23 cellular contexts compared by ENCODE assay signal in the genomic region with DNA sequence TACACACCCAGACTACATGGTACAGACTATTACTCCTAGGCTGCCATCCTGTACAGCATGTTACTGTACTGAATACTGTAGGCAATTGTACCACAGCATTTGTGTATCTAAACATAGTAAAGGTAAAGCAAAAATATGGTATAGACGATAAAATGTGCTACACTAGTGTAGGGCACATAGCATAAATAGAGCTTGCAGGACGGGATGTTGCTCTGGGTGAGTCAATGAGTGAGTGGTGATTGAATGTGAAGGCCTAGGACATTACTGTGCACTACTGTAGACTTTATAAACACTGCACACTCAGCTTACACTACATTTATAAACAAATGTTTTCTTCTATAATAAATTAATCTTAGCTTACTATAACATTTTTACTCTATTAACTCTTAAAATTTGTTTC. TPM values are rescaled to one million over a fixed set of nuclear protein-coding genes. Genes with fewer than 3 reads are reported as not detected.
"Had no signal": no experiment of that assay in that cellular context is flagged by ENCODE, and none has a peak within 500 bp of the region (broad histone marks: within the 10 kb centered on the region; RNA-seq: fewer than 3 reads in every experiment).

No MANE protein-coding gene starts in this region.

- H3K36me3 ChIP-seq: breast epithelium, prostate gland, suprapubic skin had no signal

- H3K36me3 Mint-ChIP-seq: T-cell had no signal

- H3K9me3 ChIP-seq: breast epithelium, prostate gland, suprapubic skin had no signal

- H3K27me3 Mint-ChIP-seq: activated naive CD8-positive, alpha-beta T cell treated with anti-CD3 and anti-CD28 coated beads, Interleukin-2, amount 10 ng/mL, durations not matched to agents 7 days and 5 days; dendritic cell treated with granulocyte-macrophage colony-stimulating factor and Interleukin-4, amounts not matched to agents 40 ng/mL and 50 ng/mL, for 4 days; effector memory CD8-positive, alpha-beta T cell; T-cell had no signal

- DNase-seq: activated CD4-positive, alpha-beta T cell treated with anti-CD3 and anti-CD28 coated beads, Interleukin-2, amount 50 U/mL, for 4 hours; activated CD4-positive, CD25-positive, alpha-beta regulatory T cell treated with anti-CD3 and anti-CD28 coated beads, Interleukin-2, amount 50 U/mL, for 72 hours; activated naive CD4-positive, alpha-beta T cell; activated naive CD8-positive, alpha-beta T cell treated with anti-CD3 and anti-CD28 coated beads, Interleukin-2, amount 10 ng/mL, durations not matched to agents 7 days and 5 days; activated T-cell treated with anti-CD3 and anti-CD28 coated beads for 4 hours; anterior cingulate cortex; cerebellar nuclear complex; effector memory CD8-positive, alpha-beta T cell; glutamatergic neuron; hypothalamus; occipital lobe; right cardiac atrium; stimulated activated naive CD8-positive, alpha-beta T cell treated with anti-CD3 and anti-CD28 coated beads, Interleukin-15, Interleukin-2, amounts not matched to agents 100 U/mL and 50 U/mL, for 24 hours; T-cell; T-helper 9 cell; trophoblast cell had no signal

- H3K9me3 Mint-ChIP-seq: dendritic cell treated with granulocyte-macrophage colony-stimulating factor and Interleukin-4, amounts not matched to agents 40 ng/mL and 50 ng/mL, for 4 days; effector memory CD8-positive, alpha-beta T cell; nephron; T-cell had no signal

- H3K4me3 ChIP-seq: breast epithelium, prostate gland, smooth muscle cell, suprapubic skin had no signal

- H3K4me1 Mint-ChIP-seq: nephron had no signal

- H3K27me3 ChIP-seq: breast epithelium, suprapubic skin had no signal

- H3K27ac ChIP-seq: breast epithelium, prostate gland, suprapubic skin had no signal

- H3K4me3 Mint-ChIP-seq: activated naive CD8-positive, alpha-beta T cell treated with anti-CD3 and anti-CD28 coated beads, Interleukin-2, amount 10 ng/mL, durations not matched to agents 7 days and 5 days; dendritic cell treated with granulocyte-macrophage colony-stimulating factor and Interleukin-4, amounts not matched to agents 40 ng/mL and 50 ng/mL, for 4 days; effector memory CD8-positive, alpha-beta T cell; nephron; T-cell had no signal

- H3K27ac Mint-ChIP-seq: activated naive CD8-positive, alpha-beta T cell treated with anti-CD3 and anti-CD28 coated beads, Interleukin-2, amount 10 ng/mL, durations not matched to agents 7 days and 5 days; dendritic cell treated with granulocyte-macrophage colony-stimulating factor and Interleukin-4, amounts not matched to agents 40 ng/mL and 50 ng/mL, for 4 days; effector memory CD8-positive, alpha-beta T cell; nephron; T-cell had no signal

RNA-seq across cellular contexts. Expression of a gene that starts 25.6 kb away (rescaled TPM):
- total RNA-seq: epithelial cell of proximal tubule had no signal
